In genomic region chr16:58755989-58756649, GRCh38 we compare ENCODE assay signal across 8 cellular contexts. TPM values are rescaled to one million over a fixed set of nuclear protein-coding genes. Genes with fewer than 3 reads are reported as not detected.
DNase-seq lines count a peak whose midpoint lies in the region; ATAC-seq, FAIRE-seq and TF ChIP-seq lines count a peak whose summit lies in the region.

No MANE protein-coding gene starts in this region.

- H3K4me1 Mint-ChIP-seq in activated T-helper 1 cell treated with anti-CD3 and anti-CD28 coated beads, Interleukin-12 subunit alpha, Interleukin-12 subunit beta, Interleukin-2, Interleukin-4 antibody, amounts not matched to agents 30 ng/mL and 10 ng/mL and 1 ng/mL, durations not matched to agents 14 hours and 24 hours and 36 hours (ENCODE audit: low read depth): peaks cover 10% of the 10 kb centered on the region

- H3K27ac Mint-ChIP-seq in activated T-helper 1 cell treated with anti-CD3 and anti-CD28 coated beads, Interleukin-12 subunit alpha, Interleukin-12 subunit beta, Interleukin-2, Interleukin-4 antibody, amounts not matched to agents 30 ng/mL and 10 ng/mL and 1 ng/mL, durations not matched to agents 14 hours and 24 hours and 36 hours: peak overlapping the region; percentile 53

- H3K4me2 ChIP-seq in PC-9: no peak overlapping the region

- CTCF ChIA-PET in PC-9 (lab: Charles Lee): interaction anchor here (0.5 to 1.2 kb wide), 7 partner anchors 11 to 1646 kb away, joined by 3 to 7 read pairs (median 3); a partner anchor contains a TSS

- H3K9me2 ChIP-seq in PC-9 (ENCODE audit: insufficient read depth): no peaks in the 10 kb centered on the region

- TF ChIP-seq CTCF in PC-9 (conservative IDR thresholded peaks at IDR 0.05): peak; percentile 73
- TF ChIP-seq CTCF in fibroblast of villous mesenchyme (IDR thresholded peaks at IDR 0.05; ENCODE audit: insufficient read depth, low read depth, low read length): peak; percentile 70
- TF ChIP-seq CTCF in omental fat pad (IDR thresholded peaks at IDR 0.05): no peak
- peak; percentile 56 for TF ChIP-seq CTCF in thoracic aorta (IDR thresholded peaks at IDR 0.05)

- BruUV-seq in PC-9 (replicated peaks; lab: Mats Ljungman, UMichigan): no TSS peak

- no peaks in the 10 kb centered on the region for H4K20me1 ChIP-seq in PC-9 (ENCODE audit: insufficient read depth)

- H3K4me3 ChIP-seq in PC-9 (no peak overlapping the region), fibroblast of villous mesenchyme (ENCODE audit: low read depth, low read length) (no peak overlapping the region), thoracic aorta (no peak overlapping the region)

- H3K27ac ChIP-seq in PC-9 (no peak overlapping the region), thoracic aorta (no peak overlapping the region)

- POLR2A ChIA-PET in PC-9 (lab: Charles Lee; ENCODE audit: unreplicated experiment): no interaction called here

- H2AFZ ChIP-seq in PC-9: no peak overlapping the region

- H3K9me3 ChIP-seq in PC-9 (ENCODE audit: insufficient read depth, low read depth) (no peaks in the 10 kb centered on the region), thoracic aorta (no peaks in the 10 kb centered on the region)

- FAIRE-seq in HTR-8/SVneo (lab: Jason Lieb, UNC): peak; percentile 85

- no peaks in the 10 kb centered on the region for H3K79me2 ChIP-seq in PC-9 (ENCODE audit: low read depth)

- H3K27me3 ChIP-seq in PC-9 (ENCODE audit: insufficient read depth, low read depth) (peaks cover 28% of the 10 kb centered on the region; the same call in 1 of the 2 replicates), thoracic aorta (replicated peaks; ENCODE audit: insufficient read depth) (no peaks in the 10 kb centered on the region)

- no peaks in the 10 kb centered on the region for H3K9me3 Mint-ChIP-seq in activated T-helper 1 cell treated with anti-CD3 and anti-CD28 coated beads, Interleukin-12 subunit alpha, Interleukin-12 subunit beta, Interleukin-2, Interleukin-4 antibody, amounts not matched to agents 30 ng/mL and 10 ng/mL and 1 ng/mL, durations not matched to agents 14 hours and 24 hours and 36 hours

- H3K4me1 ChIP-seq in PC-9 (replicated peaks; ENCODE audit: insufficient read depth): no peaks in the 10 kb centered on the region
- no peaks in the 10 kb centered on the region for H3K4me1 ChIP-seq in thoracic aorta (ENCODE audit: control insufficient read depth in 1 of 2, low read depth in 2 of 2)

- peaks cover 5% of the 10 kb centered on the region for H3K27me3 Mint-ChIP-seq in activated T-helper 1 cell treated with anti-CD3 and anti-CD28 coated beads, Interleukin-12 subunit alpha, Interleukin-12 subunit beta, Interleukin-2, Interleukin-4 antibody, amounts not matched to agents 30 ng/mL and 10 ng/mL and 1 ng/mL, durations not matched to agents 14 hours and 24 hours and 36 hours (ENCODE audit: insufficient read depth)

- no peaks in the 10 kb centered on the region for H3K36me3 ChIP-seq in PC-9 (ENCODE audit: low read depth)
- no peaks in the 10 kb centered on the region for H3K36me3 ChIP-seq in thoracic aorta

- H3K4me3 Mint-ChIP-seq in activated T-helper 1 cell treated with anti-CD3 and anti-CD28 coated beads, Interleukin-12 subunit alpha, Interleukin-12 subunit beta, Interleukin-2, Interleukin-4 antibody, amounts not matched to agents 30 ng/mL and 10 ng/mL and 1 ng/mL, durations not matched to agents 14 hours and 24 hours and 36 hours: peak overlapping the region; percentile 32

- DNase-seq in DMS153 treated with DMSO at 0.1 percent for 48 hours (lab: John Stamatoyannopoulos, UW; ENCODE audit: unreplicated experiment) (peak; percentile 17), HTR-8/SVneo (ENCODE audit: insufficient read length, low spot score) (peak; percentile 85), PC-9 (peak; percentile 50 to 63), fibroblast of villous mesenchyme (ENCODE audit: low read depth) (peak; percentile 74), omental fat pad (ENCODE audit: low spot score) (no peak), thoracic aorta (ENCODE audit: low spot score) (peak; percentile 19)
- peak; percentile 65 for DNase-seq in activated T-helper 1 cell treated with anti-CD3 and anti-CD28 coated beads, Interleukin-12 subunit alpha, Interleukin-12 subunit beta, Interleukin-2, Interleukin-4 antibody, amounts not matched to agents 30 ng/mL and 10 ng/mL and 1 ng/mL, durations not matched to agents 14 hours and 24 hours and 36 hours (ENCODE audit: low spot score)

- intact Hi-C loops in PC-9 (cut with micrococcal nuclease; ENCODE audit: unreplicated experiment): loop anchor here (2.0 to 10.0 kb wide), 5 partner anchors 77 to 734 kb away; no protein-coding TSS in a partner anchor
- intact Hi-C loops in activated T-helper 1 cell treated with anti-CD3 and anti-CD28 coated beads, Interleukin-12 subunit alpha, Interleukin-12 subunit beta, Interleukin-2, Interleukin-4 antibody, amounts not matched to agents 30 ng/mL and 10 ng/mL and 1 ng/mL, durations not matched to agents 14 hours and 24 hours and 36 hours (cut with micrococcal nuclease): loop anchor here (1.0 to 5.0 kb wide), 8 partner anchors 22 to 457 kb away; partner anchors contain the start of genes GOT2 and SLC38A7

- H3F3A ChIP-seq in PC-9 (ENCODE audit: insufficient read depth, low read depth): no peaks in the 10 kb centered on the region

- ATAC-seq in GM21447 (IDR thresholded peaks at IDR 0.05; ENCODE audit: unreplicated experiment) (peak; percentile 95), omental fat pad (ENCODE audit: low FRiP score) (peak; percentile 77), thoracic aorta (ENCODE audit: insufficient number of reproducible peaks, low FRiP score, low read depth) (no peak)

- no peaks in the 10 kb centered on the region for H3K36me3 Mint-ChIP-seq in activated T-helper 1 cell treated with anti-CD3 and anti-CD28 coated beads, Interleukin-12 subunit alpha, Interleukin-12 subunit beta, Interleukin-2, Interleukin-4 antibody, amounts not matched to agents 30 ng/mL and 10 ng/mL and 1 ng/mL, durations not matched to agents 14 hours and 24 hours and 36 hours (ENCODE audit: low read depth)

RNA-seq across cellular contexts. Expression of gene GOT2, which starts 22.0 kb away (rescaled TPM):
- total RNA-seq in PC-9 (2021) (105 and 125 TPM in 2 replicates), fibroblast of villous mesenchyme (35.1 and 45.8 TPM in 2 replicates), omental fat pad (10 to 100 TPM; 20.6 to 30.7 (median 27.4) TPM), thoracic aorta (10 to 100 TPM; 29.3 to 51.6 TPM)
- 135 and 137 TPM in 2 replicates for total RNA-seq in activated T-helper 1 cell treated with anti-CD3 and anti-CD28 coated beads, Interleukin-12 subunit alpha, Interleukin-12 subunit beta, Interleukin-2, Interleukin-4 antibody, amounts not matched to agents 30 ng/mL and 10 ng/mL and 1 ng/mL, durations not matched to agents 14 hours and 24 hours and 36 hours

Comparison
In these comparisons a context has a peak if more than half of its experiments do, and no peak if none do; other contexts are left out.
1. CTCF ChIP-seq: peak in PC-9 (single experiment), fibroblast of villous mesenchyme (single experiment) and thoracic aorta (single experiment); none in omental fat pad (0 of 3).